Comparison of ENCODE assay signal across 1 cellular context in genomic region chrX:128800138-128800537, GRCh38.
TF ChIP-seq lines count a peak whose summit lies in the region.

No MANE protein-coding gene starts in this region.

TF ChIP-seq in GM23338, 12 proteins besides CTCF, POLR2A, EP300 and RAD21 (continued from another document):
- TF ChIP-seq, protein P1, sequence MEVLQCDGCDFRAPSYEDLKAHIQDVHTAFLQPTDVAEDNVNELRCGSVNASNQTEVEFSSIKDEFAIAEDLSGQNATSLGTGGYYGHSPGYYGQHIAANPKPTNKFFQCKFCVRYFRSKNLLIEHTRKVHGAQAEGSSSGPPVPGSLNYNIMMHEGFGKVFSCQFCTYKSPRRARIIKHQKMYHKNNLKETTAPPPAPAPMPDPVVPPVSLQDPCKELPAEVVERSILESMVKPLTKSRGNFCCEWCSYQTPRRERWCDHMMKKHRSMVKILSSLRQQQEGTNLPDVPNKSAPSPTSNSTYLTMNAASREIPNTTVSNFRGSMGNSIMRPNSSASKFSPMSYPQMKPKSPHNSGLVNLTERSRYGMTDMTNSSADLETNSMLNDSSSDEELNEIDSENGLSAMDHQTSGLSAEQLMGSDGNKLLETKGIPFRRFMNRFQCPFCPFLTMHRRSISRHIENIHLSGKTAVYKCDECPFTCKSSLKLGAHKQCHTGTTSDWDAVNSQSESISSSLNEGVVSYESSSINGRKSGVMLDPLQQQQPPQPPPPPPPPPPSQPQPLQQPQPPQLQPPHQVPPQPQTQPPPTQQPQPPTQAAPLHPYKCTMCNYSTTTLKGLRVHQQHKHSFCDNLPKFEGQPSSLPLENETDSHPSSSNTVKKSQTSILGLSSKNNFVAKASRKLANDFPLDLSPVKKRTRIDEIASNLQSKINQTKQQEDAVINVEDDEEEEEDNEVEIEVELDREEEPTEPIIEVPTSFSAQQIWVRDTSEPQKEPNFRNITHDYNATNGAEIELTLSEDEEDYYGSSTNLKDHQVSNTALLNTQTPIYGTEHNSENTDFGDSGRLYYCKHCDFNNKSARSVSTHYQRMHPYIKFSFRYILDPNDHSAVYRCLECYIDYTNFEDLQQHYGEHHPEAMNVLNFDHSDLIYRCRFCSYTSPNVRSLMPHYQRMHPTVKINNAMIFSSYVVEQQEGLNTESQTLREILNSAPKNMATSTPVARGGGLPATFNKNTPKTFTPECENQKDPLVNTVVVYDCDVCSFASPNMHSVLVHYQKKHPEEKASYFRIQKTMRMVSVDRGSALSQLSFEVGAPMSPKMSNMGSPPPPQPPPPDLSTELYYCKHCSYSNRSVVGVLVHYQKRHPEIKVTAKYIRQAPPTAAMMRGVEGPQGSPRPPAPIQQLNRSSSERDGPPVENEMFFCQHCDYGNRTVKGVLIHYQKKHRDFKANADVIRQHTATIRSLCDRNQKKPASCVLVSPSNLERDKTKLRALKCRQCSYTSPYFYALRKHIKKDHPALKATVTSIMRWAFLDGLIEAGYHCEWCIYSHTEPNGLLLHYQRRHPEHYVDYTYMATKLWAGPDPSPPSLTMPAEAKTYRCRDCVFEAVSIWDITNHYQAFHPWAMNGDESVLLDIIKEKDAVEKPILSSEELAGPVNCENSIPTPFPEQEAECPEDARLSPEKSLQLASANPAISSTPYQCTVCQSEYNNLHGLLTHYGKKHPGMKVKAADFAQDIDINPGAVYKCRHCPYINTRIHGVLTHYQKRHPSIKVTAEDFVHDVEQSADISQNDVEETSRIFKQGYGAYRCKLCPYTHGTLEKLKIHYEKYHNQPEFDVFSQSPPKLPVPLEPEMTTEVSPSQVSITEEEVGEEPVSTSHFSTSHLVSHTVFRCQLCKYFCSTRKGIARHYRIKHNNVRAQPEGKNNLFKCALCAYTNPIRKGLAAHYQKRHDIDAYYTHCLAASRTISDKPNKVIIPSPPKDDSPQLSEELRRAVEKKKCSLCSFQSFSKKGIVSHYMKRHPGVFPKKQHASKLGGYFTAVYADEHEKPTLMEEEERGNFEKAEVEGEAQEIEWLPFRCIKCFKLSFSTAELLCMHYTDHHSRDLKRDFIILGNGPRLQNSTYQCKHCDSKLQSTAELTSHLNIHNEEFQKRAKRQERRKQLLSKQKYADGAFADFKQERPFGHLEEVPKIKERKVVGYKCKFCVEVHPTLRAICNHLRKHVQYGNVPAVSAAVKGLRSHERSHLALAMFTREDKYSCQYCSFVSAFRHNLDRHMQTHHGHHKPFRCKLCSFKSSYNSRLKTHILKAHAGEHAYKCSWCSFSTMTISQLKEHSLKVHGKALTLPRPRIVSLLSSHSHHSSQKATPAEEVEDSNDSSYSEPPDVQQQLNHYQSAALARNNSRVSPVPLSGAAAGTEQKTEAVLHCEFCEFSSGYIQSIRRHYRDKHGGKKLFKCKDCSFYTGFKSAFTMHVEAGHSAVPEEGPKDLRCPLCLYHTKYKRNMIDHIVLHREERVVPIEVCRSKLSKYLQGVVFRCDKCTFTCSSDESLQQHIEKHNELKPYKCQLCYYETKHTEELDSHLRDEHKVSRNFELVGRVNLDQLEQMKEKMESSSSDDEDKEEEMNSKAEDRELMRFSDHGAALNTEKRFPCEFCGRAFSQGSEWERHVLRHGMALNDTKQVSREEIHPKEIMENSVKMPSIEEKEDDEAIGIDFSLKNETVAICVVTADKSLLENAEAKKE (CRISPR knock-in tag; IDR thresholded peaks at IDR 0.05): no peak
- no peak for TF ChIP-seq EZH2phosphoT487 (IDR thresholded peaks at IDR 0.05; ENCODE audit: unreplicated experiment)
- TF ChIP-seq REST (IDR thresholded peaks at IDR 0.05; ENCODE audit: unreplicated experiment): no peak
- TF ChIP-seq EZH2 (IDR thresholded peaks at IDR 0.05; ENCODE audit: low read depth, unreplicated experiment): no peak
